ENCODE assay signal across 35 cellular contexts in genomic region chr1:237050915-237051314, GRCh38. TPM values are rescaled to one million over a fixed set of nuclear protein-coding genes. Genes with fewer than 3 reads are reported as not detected.
"Had no signal": no experiment of that assay in that cellular context is flagged by ENCODE, and none has a peak within 500 bp of the region (broad histone marks: within the 10 kb centered on the region; RNA-seq: fewer than 3 reads in every experiment).

No MANE protein-coding gene starts in this region.

- H3K4me3 ChIP-seq: pancreas, prostate gland, skin epidermis, smooth muscle cell, spleen, suprapubic skin, testis, tibial artery, transverse colon, upper lobe of right lung, uterus had no signal

- DNase-seq: naive thymus-derived CD8-positive, alpha-beta T cell; nephron progenitor cell; nucleus accumbens; pancreas; retina; right cardiac atrium; spleen; stimulated activated CD4-positive, alpha-beta T cell treated with anti-CD3 and anti-CD28 coated beads, Interleukin-12 subunit alpha, Interleukin-12 subunit beta, amount 100 ng/mL, for 4 hours; stimulated activated CD4-positive, alpha-beta T cell treated with anti-CD3 and anti-CD28 coated beads, Interleukin-1b, Interleukin-23, amount 100 ng/mL, for 48 hours; stimulated activated CD4-positive, alpha-beta T cell treated with anti-CD3 and anti-CD28 coated beads, Interleukin-4, amount 100 ng/mL, for 1 hour; stimulated activated CD4-positive, alpha-beta T cell treated with anti-CD3 and anti-CD28 coated beads, Interleukin-4, amount 100 ng/mL, for 4 hours; stimulated activated CD8-positive, alpha-beta memory T cell treated with anti-CD3 and anti-CD28 coated beads, Interleukin-4, amount 100 ng/mL, for 48 hours; stimulated activated naive CD4-positive, alpha-beta T cell; stimulated activated naive CD8-positive, alpha-beta T cell treated with anti-CD3 and anti-CD28 coated beads, Interleukin-15, amount 100 ng/mL, for 72 hours; stimulated activated naive CD8-positive, alpha-beta T cell treated with anti-CD3 and anti-CD28 coated beads, Interleukin-15, Interleukin-2, amounts not matched to agents 100 U/mL and 50 U/mL, for 24 hours; substantia nigra; testis; tibial artery; transverse colon; upper lobe of right lung; uterus had no signal

- H3K36me3 ChIP-seq: neutrophil, pancreas, prostate gland, spleen, suprapubic skin, tibial artery, transverse colon, upper lobe of right lung, uterus had no signal

- H3K9me3 ChIP-seq: neutrophil, pancreas, prostate gland, spleen, suprapubic skin, testis, tibial artery, transverse colon, upper lobe of right lung had no signal

- H3K4me1 ChIP-seq: pancreas, prostate gland, spleen, suprapubic skin, testis, transverse colon, uterus had no signal

- H3K27ac ChIP-seq: neutrophil, pancreas, prostate gland, skin epidermis, spleen, suprapubic skin, testis, tibial artery, transverse colon, upper lobe of right lung, uterus had no signal

- H3K27me3 ChIP-seq: suprapubic skin, testis, tibial artery, uterus had no signal

- ATAC-seq: naive thymus-derived CD8-positive, alpha-beta T cell; natural killer cell treated with Interleukin-12 subunit alpha and Interleukin-12 subunit beta and Interleukin-15 and Interleukin-18, amount 100 ng/mL, for 72 hours; pancreas; sciatic nerve; stimulated activated memory B cell treated with anti-CD40 and anti-IgM and Interleukin-4, amounts not matched to agents 10 μg/mL and 1 μg/mL and 100 μg/mL, for 72 hours; stimulated activated naive CD8-positive, alpha-beta T cell treated with anti-CD3 and anti-CD28 coated beads, Interleukin-15, amount 100 ng/mL, for 72 hours; stimulated activated naive CD8-positive, alpha-beta T cell treated with anti-CD3 and anti-CD28 coated beads, Interleukin-15, Interleukin-2, amounts not matched to agents 100 U/mL and 50 U/mL, for 24 hours; upper lobe of right lung had no signal

RNA-seq across cellular contexts. Expression of gene RYR2, which starts 8.9 kb away (rescaled TPM):
- total RNA-seq: naive thymus-derived CD8-positive, alpha-beta T cell; pulmonary artery endothelial cell had no signal

RNA-seq across cellular contexts. Expression of gene MT1HL1, which starts 46.7 kb away (rescaled TPM):
- total RNA-seq: naive thymus-derived CD8-positive, alpha-beta T cell; natural killer cell treated with Interleukin-12 subunit alpha and Interleukin-12 subunit beta and Interleukin-15 and Interleukin-18, amount 100 ng/mL, for 72 hours; neural crest cell; omental fat pad; osteocyte; pancreas; posterior vena cava; prostate gland; pulmonary artery endothelial cell; right cardiac atrium; sciatic nerve; smooth muscle cell; spleen; suprapubic skin; testis; transverse colon; upper lobe of right lung; urinary bladder; uterus had no signal
